In the genomic region with DNA sequence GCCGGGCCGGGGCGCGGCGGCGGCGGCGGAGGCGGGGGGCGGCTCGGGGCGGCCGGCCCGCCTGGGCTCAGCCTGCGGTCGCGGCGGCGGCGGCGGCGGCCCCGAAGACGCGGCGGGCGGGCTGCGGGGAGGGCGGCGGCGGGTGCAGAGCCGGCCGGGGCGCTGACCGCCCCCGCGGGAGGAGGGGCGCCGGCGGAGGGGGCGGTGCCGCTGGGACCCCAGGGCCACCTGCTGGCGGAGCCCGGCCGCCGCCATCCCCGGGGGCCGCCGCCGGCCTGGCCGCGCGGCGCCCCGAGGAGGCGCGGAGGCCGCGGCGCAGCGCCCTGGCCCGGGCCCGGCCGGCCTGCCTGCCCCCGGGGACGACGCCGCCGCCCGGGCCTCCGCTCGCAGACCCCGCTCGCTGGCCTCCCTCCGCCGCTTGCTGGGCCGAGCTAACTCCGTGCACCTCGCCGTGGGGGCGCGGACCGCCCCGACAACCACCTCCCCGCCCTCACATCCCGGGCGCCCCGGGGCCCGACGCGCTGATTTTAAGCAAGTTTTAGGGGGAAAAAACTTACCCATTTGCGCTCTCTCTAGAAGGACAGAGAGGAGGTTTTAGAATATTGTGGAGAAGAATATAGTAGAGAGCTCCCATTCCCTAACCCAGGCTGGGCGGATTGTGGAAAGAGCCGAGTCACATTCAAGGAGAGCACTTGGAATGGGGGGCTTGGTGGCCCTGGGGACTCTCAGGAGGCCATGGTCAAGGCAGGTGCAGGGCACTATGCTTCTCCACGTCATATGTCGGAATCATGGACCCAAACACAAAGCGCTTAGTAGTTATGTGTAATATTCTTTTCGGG, we compare ENCODE assay signal across 8 cellular contexts. TPM values are rescaled to one million over a fixed set of nuclear protein-coding genes. Genes with fewer than 3 reads are reported as not detected.
A peak's percentile ranks its signal among the peaks of the same experiment; 100 is the strongest.
DNase-seq lines count a peak whose midpoint lies in the region; ATAC-seq, FAIRE-seq and TF ChIP-seq lines count a peak whose summit lies in the region.

A gene with protein sequence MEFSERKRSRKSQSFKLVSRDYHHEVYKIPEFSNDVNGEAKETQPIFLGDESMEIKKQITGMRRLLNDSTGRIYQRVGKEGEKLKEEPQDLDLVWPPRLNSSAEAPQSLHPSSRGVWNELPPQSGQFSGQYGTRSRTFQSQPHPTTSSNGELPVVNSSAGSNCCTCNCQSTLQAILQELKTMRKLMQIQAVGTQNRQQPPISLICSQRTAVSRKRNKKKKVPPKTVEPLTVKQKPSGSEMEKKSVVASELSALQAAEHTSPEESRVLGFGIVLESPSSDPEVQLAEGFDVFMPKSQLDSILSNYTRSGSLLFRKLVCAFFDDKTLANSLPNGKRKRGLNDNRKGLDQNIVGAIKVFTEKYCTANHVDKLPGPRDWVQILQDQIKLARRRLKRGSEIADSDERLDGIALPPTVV (minus strand): TSS at position 140 of the 839 bp plus-strand sequence. CDS start 481 bp downstream, outside the sequence.

- POLR2A ChIA-PET in A549 (lab: Yijun Ruan, JAX) = interaction anchor here (1.5 kb wide), 1 partner anchor 58 kb away, joined by 4 read pairs; a partner anchor contains a TSS

- peaks cover 35 to 64% of the 10 kb centered on the region in 2 donors for H3K27me3 Mint-ChIP-seq in natural killer cell treated with Interleukin-12 subunit alpha and Interleukin-12 subunit beta and Interleukin-15 and Interleukin-18, amount 100 ng/mL, for 72 hours

- H3K4me1 Mint-ChIP-seq in natural killer cell treated with Interleukin-12 subunit alpha and Interleukin-12 subunit beta and Interleukin-15 and Interleukin-18, amount 100 ng/mL, for 72 hours (ENCODE audit: low read depth in 2 of 2) = peaks cover 0 to 7% of the 10 kb centered on the region in 2 donors

- H3K27ac ChIP-seq in A549 (peak within 1 kb of the TSS; percentile 92 to 98), VCaP (peak within 1 kb of the TSS; percentile 74; the same call in 1 of the 2 replicates)

- TF ChIP-seq EP300 in A549 (IDR thresholded peaks at IDR 0.05) = no peak

- peak within 1 kb of the TSS; percentile 61 for H3K4me3 Mint-ChIP-seq in natural killer cell treated with Interleukin-12 subunit alpha and Interleukin-12 subunit beta and Interleukin-15 and Interleukin-18, amount 100 ng/mL, for 72 hours

- peak; percentile 33 to 65 for DNase-seq in A549 (ENCODE audit: low read depth in 1 of 2, low spot score in 1 of 2)
- peak; percentile 85 for DNase-seq in GM10266 (ENCODE audit: extremely low spot score)
- DNase-seq in fibroblast of the aortic adventitia (ENCODE audit: low read depth) = no peak
- DNase-seq in natural killer cell treated with Interleukin-12 subunit alpha and Interleukin-12 subunit beta and Interleukin-15 and Interleukin-18, amount 100 ng/mL, for 72 hours (ENCODE audit: low spot score) = no peak
- no peak for DNase-seq in activated effector memory CD4-positive, alpha-beta T cell treated with anti-CD3 and anti-CD28 coated beads, Interleukin-2, amount 50 U/mL, for 16 hours

- H3K4me1 ChIP-seq in A549 = peaks cover 19% of the 10 kb centered on the region

- peak; percentile 32; the same call in 1 of the 2 replicates for TF ChIP-seq POLR2A in A549 (IDR thresholded peaks at IDR 0.05; ENCODE audit: low read length)

- no peaks in the 10 kb centered on the region for H3K9me3 ChIP-seq in A549

- TF ChIP-seq CTCF in A549 (IDR thresholded peaks at IDR 0.05) (peak; percentile 10; the same call in 1 of the 3 replicates), GM10266 (IDR thresholded peaks at IDR 0.05; ENCODE audit: control insufficient read depth, insufficient read depth, low read depth, missing control alignments) (peak; percentile 13), VCaP (conservative IDR thresholded peaks at IDR 0.05) (peak; percentile 18), fibroblast of the aortic adventitia (IDR thresholded peaks at IDR 0.05; ENCODE audit: insufficient read depth, low read length) (no peak)

- H3K4me3 ChIP-seq in A549 = peak within 1 kb of the TSS; percentile 98
- H3K4me3 ChIP-seq in fibroblast of the aortic adventitia (ENCODE audit: low read depth, low read length) = peak within 1 kb of the TSS; percentile 51

- no peak within 1 kb of the TSS for H3K27ac Mint-ChIP-seq in natural killer cell treated with Interleukin-12 subunit alpha and Interleukin-12 subunit beta and Interleukin-15 and Interleukin-18, amount 100 ng/mL, for 72 hours

- no peaks in the 10 kb centered on the region for H3K36me3 Mint-ChIP-seq in natural killer cell treated with Interleukin-12 subunit alpha and Interleukin-12 subunit beta and Interleukin-15 and Interleukin-18, amount 100 ng/mL, for 72 hours

- CTCF ChIA-PET in A549 (lab: Yijun Ruan, JAX) = interaction anchor here (1.0 to 2.0 kb wide), 3 partner anchors 20 to 157 kb away, joined by 3 to 5 read pairs (median 4); no protein-coding TSS in a partner anchor

- TF ChIP-seq RAD21 in A549 (conservative IDR thresholded peaks at IDR 0.05 in 1 of 2, IDR thresholded peaks at IDR 0.05 in 1 of 2) = no peak

- H3K9me3 Mint-ChIP-seq in natural killer cell treated with Interleukin-12 subunit alpha and Interleukin-12 subunit beta and Interleukin-15 and Interleukin-18, amount 100 ng/mL, for 72 hours = no peaks in the 10 kb centered on the region

- ATAC-seq in A549 (peak; percentile 83 to 92), HG03460 (IDR thresholded peaks at IDR 0.05; ENCODE audit: unreplicated experiment) (no peak), GM19023 (IDR thresholded peaks at IDR 0.05; ENCODE audit: unreplicated experiment) (no peak)
- peak; percentile 51 to 75 for ATAC-seq in natural killer cell treated with Interleukin-12 subunit alpha and Interleukin-12 subunit beta and Interleukin-15 and Interleukin-18, amount 100 ng/mL, for 72 hours

- WGBS in A549 (ENCODE audit: missing lambda C conversion rate) = 39% methylated on average over 11 of the region's 98 CpGs

- no peak for FAIRE-seq in A549 (lab: Jason Lieb, UNC)

- peak within 1 kb of the TSS; percentile 99 for H3K4me2 ChIP-seq in A549

TF ChIP-seq in A549, 52 proteins besides CTCF, POLR2A, EP300 and RAD21:
- TF ChIP-seq FOXS1 (CRISPR knock-in tag; IDR thresholded peaks at IDR 0.05) = no peak
- TF ChIP-seq, protein P1, sequence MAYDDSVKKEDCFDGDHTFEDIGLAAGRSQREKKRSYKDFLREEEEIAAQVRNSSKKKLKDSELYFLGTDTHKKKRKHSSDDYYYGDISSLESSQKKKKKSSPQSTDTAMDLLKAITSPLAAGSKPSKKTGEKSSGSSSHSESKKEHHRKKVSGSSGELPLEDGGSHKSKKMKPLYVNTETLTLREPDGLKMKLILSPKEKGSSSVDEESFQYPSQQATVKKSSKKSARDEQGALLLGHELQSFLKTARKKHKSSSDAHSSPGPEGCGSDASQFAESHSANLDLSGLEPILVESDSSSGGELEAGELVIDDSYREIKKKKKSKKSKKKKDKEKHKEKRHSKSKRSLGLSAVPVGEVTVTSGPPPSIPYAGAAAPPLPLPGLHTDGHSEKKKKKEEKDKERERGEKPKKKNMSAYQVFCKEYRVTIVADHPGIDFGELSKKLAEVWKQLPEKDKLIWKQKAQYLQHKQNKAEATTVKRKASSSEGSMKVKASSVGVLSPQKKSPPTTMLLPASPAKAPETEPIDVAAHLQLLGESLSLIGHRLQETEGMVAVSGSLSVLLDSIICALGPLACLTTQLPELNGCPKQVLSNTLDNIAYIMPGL (CRISPR knock-in tag; IDR thresholded peaks at IDR 0.05; ENCODE audit: borderline replicate concordance) = no peak
- TF ChIP-seq, protein P2, sequence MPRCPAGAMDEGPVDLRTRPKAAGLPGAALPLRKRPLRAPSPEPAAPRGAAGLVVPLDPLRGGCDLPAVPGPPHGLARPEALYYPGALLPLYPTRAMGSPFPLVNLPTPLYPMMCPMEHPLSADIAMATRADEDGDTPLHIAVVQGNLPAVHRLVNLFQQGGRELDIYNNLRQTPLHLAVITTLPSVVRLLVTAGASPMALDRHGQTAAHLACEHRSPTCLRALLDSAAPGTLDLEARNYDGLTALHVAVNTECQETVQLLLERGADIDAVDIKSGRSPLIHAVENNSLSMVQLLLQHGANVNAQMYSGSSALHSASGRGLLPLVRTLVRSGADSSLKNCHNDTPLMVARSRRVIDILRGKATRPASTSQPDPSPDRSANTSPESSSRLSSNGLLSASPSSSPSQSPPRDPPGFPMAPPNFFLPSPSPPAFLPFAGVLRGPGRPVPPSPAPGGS (IDR thresholded peaks at IDR 0.05) = no peak
- no peak for TF ChIP-seq FOSB (CRISPR knock-in tag; IDR thresholded peaks at IDR 0.05)
- peak; percentile 85; the same call in 1 of the 2 replicates for TF ChIP-seq PHF8 (IDR thresholded peaks at IDR 0.05; ENCODE audit: borderline replicate concordance, low read depth)

RNA-seq across cellular contexts. Expression of the gene that starts here (rescaled TPM):
- polyA plus RNA-seq in A549 (2011; rRNA removed) (11.5 and 12.2 TPM in 2 replicates), A549 (2017; fragmentation: RNase III; extraction: RNeasy Plus Mini Kit Qiagen cat#74134 plus additional on column Dnase treatment) (7.9 to 10.4 TPM (median 9.8 TPM) in 3 replicates)
- 4.0 and 5.1 TPM in 2 replicates for polyA plus RNA-seq in A549 (2012; cell fraction: cytosol; rRNA removed)
- 3.6 and 4.4 TPM in 2 replicates for polyA plus RNA-seq in A549 (2012; cell fraction: nucleus; rRNA removed)
- 4.0 and 5.7 TPM in 2 replicates for polyA minus RNA-seq in A549 (2011; rRNA and poly(A)+ RNA removed)
- 2.6 and 3.2 TPM in 2 replicates for total RNA-seq in fibroblast of the aortic adventitia (ENCODE audit: low replicate concordance)
- total RNA-seq in natural killer cell treated with Interleukin-12 subunit alpha and Interleukin-12 subunit beta and Interleukin-15 and Interleukin-18, amount 100 ng/mL, for 72 hours = not detected

Comparison
In these comparisons a context has a peak if more than half of its experiments do, and no peak if none do; other contexts are left out.
1. Peak in ATAC-seq in natural killer cell treated with Interleukin-12 subunit alpha and Interleukin-12 subunit beta and Interleukin-15 and Interleukin-18, amount 100 ng/mL, for 72 hours; RNA of the gene not detected or under 1 TPM.
2. ATAC-seq: peak in A549 (2 of 2); none in HG03460 (single experiment) and GM19023 (single experiment).
3. DNase-seq: peak in A549 (2 of 2) and GM10266 (single experiment); none in fibroblast of the aortic adventitia (single experiment), natural killer cell treated with Interleukin-12 subunit alpha and Interleukin-12 subunit beta and Interleukin-15 and Interleukin-18, amount 100 ng/mL, for 72 hours (single experiment) and activated effector memory CD4-positive, alpha-beta T cell treated with anti-CD3 and anti-CD28 coated beads, Interleukin-2, amount 50 U/mL, for 16 hours (single experiment).